ENCODE assay signal across 16 cellular contexts in genomic region chr1:38221006-38221649, GRCh38.
A peak's percentile ranks its signal among the peaks of the same experiment; 100 is the strongest.
DNase-seq lines count a peak whose midpoint lies in the region; TF ChIP-seq lines count a peak whose summit lies in the region.
"Had no signal": no experiment of that assay in that cellular context is flagged by ENCODE, and none has a peak within 500 bp of the region (broad histone marks: within the 10 kb centered on the region; RNA-seq: fewer than 3 reads in every experiment).

No MANE protein-coding gene starts in this region.

- no peak overlapping the region for H3K9ac ChIP-seq in SK-N-SH
- H3K9ac ChIP-seq in smooth muscle cell (ENCODE audit: low read depth): no peak overlapping the region

- CTCF ChIA-PET in SK-N-SH (lab: Yijun Ruan, JAX): no interaction called here

- TF ChIP-seq EP300 in SK-N-SH (IDR thresholded peaks at IDR 0.05; ENCODE audit: borderline replicate concordance in 1 of 2, low read depth in 1 of 2, low read length in 1 of 2): no peak; a peak in 1 of 4 replicates

- H2AFZ ChIP-seq in SK-N-SH (ENCODE audit: low read depth) (no peak overlapping the region), smooth muscle cell (ENCODE audit: low read depth) (no peak overlapping the region)

- H3K27me3 ChIP-seq in SK-N-SH (ENCODE audit: insufficient read depth) (peaks cover 6% of the 10 kb centered on the region; the same call in 1 of the 2 replicates), smooth muscle cell (ENCODE audit: low read depth) (no peaks in the 10 kb centered on the region)

- H3K4me1 ChIP-seq in SK-N-SH (ENCODE audit: control insufficient read depth in 1 of 2, insufficient read depth in 2 of 2, low read depth in 1 of 2, low read length in 1 of 2) (peaks cover 0 to 9% of the 10 kb centered on the region in 2 experiments; a peak in 1 of 4 replicates), smooth muscle cell (ENCODE audit: low read depth) (peaks cover 12% of the 10 kb centered on the region)

- POLR2A ChIA-PET in SK-N-SH (lab: Yijun Ruan, JAX): no interaction called here

- H3K9me3 ChIP-seq in SK-N-SH: no peaks in the 10 kb centered on the region
- no peaks in the 10 kb centered on the region for H3K9me3 ChIP-seq in smooth muscle cell (replicated peaks; ENCODE audit: low read depth)

- no peaks in the 10 kb centered on the region for H4K20me1 ChIP-seq in SK-N-SH (ENCODE audit: insufficient read depth)
- no peaks in the 10 kb centered on the region for H4K20me1 ChIP-seq in smooth muscle cell (ENCODE audit: low read depth)

- H3K9me2 ChIP-seq in SK-N-SH: no peaks in the 10 kb centered on the region

- no peak for TF ChIP-seq RAD21 in SK-N-SH (IDR thresholded peaks at IDR 0.05; ENCODE audit: low read length)

- H3K27ac ChIP-seq in SK-N-SH (ENCODE audit: low read depth in 2 of 2, low read length in 1 of 2) (peak overlapping the region; percentile 9 to 45; a peak in 3 of 4 replicates), smooth muscle cell (ENCODE audit: low read depth) (no peak overlapping the region)

- H3K4me2 ChIP-seq in SK-N-SH (peak overlapping the region; percentile 47; the same call in 1 of the 2 replicates), smooth muscle cell (peak overlapping the region; percentile 59)

- DNase-seq in GM04504 (ENCODE audit: low read depth) (peak; percentile 70), SK-N-SH (no peak), fibroblast of the aortic adventitia (ENCODE audit: low read depth) (peak; percentile 25), smooth muscle cell (lab: John Stamatoyannopoulos, UW; ENCODE audit: unreplicated experiment) (no peak), HPDE6-E6E7 (ENCODE audit: extremely low spot score) (no peak), superior temporal gyrus (ENCODE audit: extremely low spot score) (no peak)
- DNase-seq in effector CD8-positive, alpha-beta T cell (lab: John Stamatoyannopoulos, UW): no peak
- DNase-seq: activated naive CD8-positive, alpha-beta T cell treated with anti-CD3 and anti-CD28 coated beads, Interleukin-2, amount 10 ng/mL, durations not matched to agents 7 days and 5 days; activated T-cell treated with anti-CD3 and anti-CD28 coated beads for 4 hours; CD8-positive, alpha-beta memory T cell; naive B cell; NCI-H1417; NCI-H510A; retina; stimulated activated CD4-positive, alpha-beta T cell treated with anti-CD3 and anti-CD28 coated beads, Interleukin-4, amount 100 ng/mL, for 4 hours; stimulated activated naive CD4-positive, alpha-beta T cell treated with Interleukin-2 at 50 U/mL for 16 hours had no signal

- no peaks in the 10 kb centered on the region for H3K79me2 ChIP-seq in SK-N-SH (ENCODE audit: insufficient read depth)
- H3K79me2 ChIP-seq in smooth muscle cell (ENCODE audit: low read depth): no peaks in the 10 kb centered on the region

- H3K36me3 ChIP-seq in SK-N-SH (replicated peaks in 1 of 2; ENCODE audit: control insufficient read depth in 1 of 2, insufficient read depth in 2 of 2, low read length in 1 of 2): no peaks in the 10 kb centered on the region
- no peaks in the 10 kb centered on the region for H3K36me3 ChIP-seq in smooth muscle cell (ENCODE audit: low read depth)

- H3K4me3 ChIP-seq in SK-N-SH (ENCODE audit: low read depth in 2 of 2, low read length in 1 of 2) (no peak overlapping the region), fibroblast of the aortic adventitia (ENCODE audit: low read depth, low read length) (no peak overlapping the region), smooth muscle cell (no peak overlapping the region)

- H3F3A ChIP-seq in SK-N-SH (replicated peaks; ENCODE audit: insufficient read depth) (no peaks in the 10 kb centered on the region), smooth muscle cell (ENCODE audit: low read depth) (no peaks in the 10 kb centered on the region)

- no peak for TF ChIP-seq CTCF in SK-N-SH (IDR thresholded peaks at IDR 0.05)
- no peak for TF ChIP-seq CTCF in fibroblast of the aortic adventitia (IDR thresholded peaks at IDR 0.05; ENCODE audit: insufficient read depth, low read length)
- TF ChIP-seq CTCF in smooth muscle cell (IDR thresholded peaks at IDR 0.05; ENCODE audit: borderline replicate concordance, insufficient read depth, poor library complexity, severe bottlenecking): no peak

- 6% methylated on average over 9 of the region's 9 CpGs for WGBS in SK-N-SH (ENCODE audit: low lambda C conversion rate)
- WGBS in smooth muscle cell (ENCODE audit: low lambda C conversion rate): 27% methylated on average over 9 of the region's 9 CpGs

TF ChIP-seq in SK-N-SH, 30 proteins besides CTCF, POLR2A, EP300 and RAD21:
- TF ChIP-seq FOSL2 (IDR thresholded peaks at IDR 0.05; ENCODE audit: borderline replicate concordance, low read depth) (0 out of 2 replicates have a peak, but pooled peaks have one; percentile 20), TCF12 (IDR thresholded peaks at IDR 0.05) (peak; percentile 63), PBX3 (IDR thresholded peaks at IDR 0.05) (peak; percentile 54), RFX5 (IDR thresholded peaks at IDR 0.05; ENCODE audit: low read length) (no peak), IRF3 (IDR thresholded peaks at IDR 0.05; ENCODE audit: low read depth, low read length) (no peak), TEAD4 (IDR thresholded peaks at IDR 0.05; ENCODE audit: borderline replicate concordance, insufficient read depth) (peak; percentile 46; the same call in 1 of the 2 replicates)

Comparison
In these comparisons a context has a peak if more than half of its experiments do, and no peak if none do; other contexts are left out.
1. DNase-seq: peak in GM04504 (single experiment) and fibroblast of the aortic adventitia (single experiment); none in SK-N-SH (single experiment), smooth muscle cell (single experiment), HPDE6-E6E7 (single experiment), superior temporal gyrus (single experiment) and effector CD8-positive, alpha-beta T cell (single experiment).